Comparison of ENCODE assay signal across 8 cellular contexts in the genomic region with DNA sequence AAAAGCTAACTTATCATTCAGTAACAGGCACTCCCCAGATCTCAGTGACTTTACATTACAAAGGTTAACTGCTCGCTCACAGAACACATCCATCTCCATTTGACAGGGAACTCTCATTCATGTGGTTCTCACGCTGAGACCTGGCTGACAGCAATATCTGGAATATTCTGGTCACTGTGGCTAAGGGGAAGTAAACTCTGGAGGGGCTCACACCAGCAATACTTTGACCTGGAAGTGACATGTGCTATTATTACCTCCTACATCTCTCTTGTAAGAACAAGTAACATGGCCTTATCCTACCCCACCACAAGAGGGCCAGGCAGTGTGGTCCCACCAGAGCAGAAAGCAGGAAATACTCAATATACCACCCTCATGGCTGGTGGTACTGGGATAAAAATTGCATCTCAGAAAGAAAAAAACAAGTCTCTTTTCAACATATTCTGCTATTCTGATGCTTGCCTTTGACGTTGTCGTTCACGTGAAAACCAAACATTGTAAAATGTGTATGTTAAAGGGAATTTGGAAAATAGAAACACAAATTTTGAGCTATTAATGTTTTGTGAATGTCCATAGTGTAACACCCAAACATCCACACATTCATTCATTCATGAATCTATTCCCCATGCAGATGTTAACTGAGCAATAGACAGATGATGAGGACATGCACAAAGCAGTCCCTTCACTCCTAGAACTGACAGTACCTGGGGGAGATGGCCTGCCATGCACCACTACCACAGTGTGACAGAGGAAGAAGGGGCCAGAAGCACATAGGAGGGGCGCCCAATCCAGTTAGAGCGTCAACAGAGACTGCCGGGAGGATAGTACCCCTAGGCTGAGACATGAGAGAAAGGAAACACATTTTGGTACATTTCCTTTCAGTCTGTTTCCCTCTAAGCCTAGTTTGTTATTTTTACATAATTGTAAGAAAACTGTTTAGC.
DNase-seq lines count a peak whose midpoint lies in the region; ATAC-seq and TF ChIP-seq lines count a peak whose summit lies in the region.

No MANE protein-coding gene starts in this region.

- TF ChIP-seq CTCF in GM13977 (IDR thresholded peaks at IDR 0.05; ENCODE audit: extremely low read depth, insufficient read depth, missing control alignments) = peak; percentile 60

- DNase-seq in AG08396 (ENCODE audit: low spot score) (peak; percentile 4), GM13977 (ENCODE audit: low spot score) (peak; percentile 33), NCI-H526 (lab: John Stamatoyannopoulos, UW) (peak; percentile 66 to 73), erythroblast (lab: John Stamatoyannopoulos, UW) (peak; percentile 74 to 80), putamen (ENCODE audit: low spot score) (peak; percentile 7)
- DNase-seq in activated CD4-positive, alpha-beta T cell treated with anti-CD3 and anti-CD28 coated beads, Interleukin-2, amount 50 U/mL, for 48 hours = peak; percentile 36 to 47

- ATAC-seq in HG03045 (IDR thresholded peaks at IDR 0.05; ENCODE audit: unreplicated experiment) = peak; percentile 86
- ATAC-seq in HG02970 (IDR thresholded peaks at IDR 0.05; ENCODE audit: low FRiP score, unreplicated experiment) = no peak

- no peak for TF ChIP-seq POLR2A in erythroblast (IDR thresholded peaks at IDR 0.05; ENCODE audit: low read length)

- in situ Hi-C loops in GM13977 (cut with MboI; ENCODE audit: low pct_unique_long_range_greater_than_20kb, low sequenced_read_pairs, unreplicated experiment) = loop anchor here (25.0 kb wide), 2 partner anchors 250 to 750 kb away; no protein-coding TSS in a partner anchor

Comparison
In these comparisons a context has a peak if more than half of its experiments do, and no peak if none do; other contexts are left out.
1. DNase-seq: peak in every context shown above with its lines; median percentile 77 in erythroblast; 70 in NCI-H526; 42 in activated CD4-positive, alpha-beta T cell treated with anti-CD3 and anti-CD28 coated beads, Interleukin-2, amount 50 U/mL, for 48 hours; 33 in GM13977; 7 in putamen; 4 in AG08396.